Comparison of ENCODE assay signal across 8 cellular contexts in the genomic region with DNA sequence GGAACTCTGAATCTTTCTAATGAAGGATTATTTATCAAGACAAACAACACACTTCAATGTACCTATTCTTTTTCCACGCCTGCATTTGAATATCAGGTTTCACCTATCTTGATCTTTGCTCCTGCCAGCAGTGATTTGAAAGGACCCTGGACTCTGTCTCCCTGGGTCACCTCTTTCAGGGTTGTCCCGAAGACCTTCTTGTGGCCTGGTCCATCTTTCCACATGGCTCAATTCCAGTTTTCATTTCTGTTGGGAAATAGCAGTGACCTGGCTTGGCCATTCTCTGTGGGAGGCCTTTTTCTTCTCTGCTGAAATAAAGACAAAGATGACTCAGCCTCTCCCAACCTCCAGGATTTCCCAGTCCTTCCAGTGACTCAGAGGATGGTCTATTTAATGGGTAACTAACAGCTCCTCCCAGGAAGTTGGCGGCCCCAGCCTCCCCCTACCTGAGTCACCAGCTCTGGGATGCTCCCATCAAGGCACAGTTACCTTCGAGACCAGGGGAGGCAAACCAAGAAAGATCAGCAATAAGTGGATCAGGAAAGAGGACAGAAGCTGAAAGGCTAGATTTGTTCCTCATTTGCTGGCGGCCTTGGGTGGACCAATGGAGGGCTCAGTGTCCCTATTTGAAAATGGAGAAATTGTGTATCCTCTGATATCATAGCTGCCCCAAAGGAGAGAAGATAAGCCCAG. TPM values are rescaled to one million over a fixed set of nuclear protein-coding genes. Genes with fewer than 3 reads are reported as not detected.
DNase-seq lines count a peak whose midpoint lies in the region; ATAC-seq and TF ChIP-seq lines count a peak whose summit lies in the region.
"Had no signal": no experiment of that assay in that cellular context is flagged by ENCODE, and none has a peak within 500 bp of the region (broad histone marks: within the 10 kb centered on the region; RNA-seq: fewer than 3 reads in every experiment).

No MANE protein-coding gene starts in this region.

- H3K4me1 Mint-ChIP-seq in H9, result peaks cover 22 to 23% of the 10 kb centered on the region in 2 experiments

- H3K4me2 ChIP-seq in H9 (ENCODE audit: insufficient read depth, insufficient read length, low read length), result no peak overlapping the region
- H3K4me2 ChIP-seq in OCI-LY3 (ENCODE audit: low read length), result peak overlapping the region; percentile 69

- H3K36me3 Mint-ChIP-seq in H9 (ENCODE audit: insufficient read depth in 1 of 3, low read depth in 3 of 3), result no peaks in the 10 kb centered on the region
- H3K36me3 Mint-ChIP-seq: brain had no signal

- H3K4ac ChIP-seq in H9 (ENCODE audit: low read depth, low read length), result no peak overlapping the region

- no peak overlapping the region for H3K14ac ChIP-seq in H9 (ENCODE audit: insufficient read depth, low read length)

- no peak overlapping the region for H2BK15ac ChIP-seq in H9 (ENCODE audit: low read depth, low read length)

- H4K8ac ChIP-seq in H9 (replicated peaks; ENCODE audit: insufficient read length, low read depth, low read length), result no peak overlapping the region

- no peaks in the 10 kb centered on the region for H3K79me2 ChIP-seq in H9 (ENCODE audit: insufficient read depth, low read length)
- no peaks in the 10 kb centered on the region for H3K79me2 ChIP-seq in OCI-LY3 (ENCODE audit: low read length)

- H2BK120ac ChIP-seq in H9 (ENCODE audit: low read depth, low read length, poor library complexity, severe bottlenecking), result no peak overlapping the region

- H3K9ac ChIP-seq in H9 (ENCODE audit: extremely low read depth, insufficient read length, low read length), result no peak overlapping the region
- H3K9ac ChIP-seq in OCI-LY3 (ENCODE audit: low read length), result no peak overlapping the region

- H4K5ac ChIP-seq in H9 (ENCODE audit: insufficient read length, low read depth, low read length), result no peak overlapping the region

- no peak overlapping the region for H4K91ac ChIP-seq in H9 (ENCODE audit: insufficient read length, low read depth, low read length)

- WGBS in H9 (ENCODE audit: extremely low coverage, insufficient read length, low lambda C conversion rate), result no CpG with 5 or more reads among the region's 5 CpGs

- TF ChIP-seq CTCF in H9 (conservative IDR thresholded peaks at IDR 0.05), result no peak
- TF ChIP-seq CTCF in OCI-LY3 (IDR thresholded peaks at IDR 0.05; ENCODE audit: low read depth, low read length), result no peak

- no peak for ATAC-seq in GM18909 (IDR thresholded peaks at IDR 0.05; ENCODE audit: poor library complexity, unreplicated experiment)
- no peak for ATAC-seq in GM19467 (IDR thresholded peaks at IDR 0.05; ENCODE audit: unreplicated experiment)

- no peak overlapping the region for H2AK5ac ChIP-seq in H9 (ENCODE audit: insufficient read length, low read length)

- H4K20me1 ChIP-seq in H9 (ENCODE audit: control insufficient read depth, insufficient read depth, insufficient read length) (no peaks in the 10 kb centered on the region), OCI-LY3 (ENCODE audit: insufficient read depth, low read length) (no peaks in the 10 kb centered on the region)

- H2BK20ac ChIP-seq in H9 (ENCODE audit: low read depth, low read length, poor library complexity, severe bottlenecking), result no peak overlapping the region

- H3K27me3 Mint-ChIP-seq in H9 (ENCODE audit: low read depth), result peaks cover 1% of the 10 kb centered on the region

- H3K9me3 ChIP-seq in H9 (ENCODE audit: control insufficient read depth, low read depth, low read length) (no peaks in the 10 kb centered on the region), OCI-LY3 (ENCODE audit: insufficient read depth, low read length) (no peaks in the 10 kb centered on the region)

- no peaks in the 10 kb centered on the region for H3K23me2 ChIP-seq in H9 (ENCODE audit: insufficient read length, low read depth, low read length, poor library complexity, severe bottlenecking)

- no peak overlapping the region for H3T11ph ChIP-seq in H9 (ENCODE audit: low read length)

- H3K23ac ChIP-seq in H9 (ENCODE audit: insufficient read length, low read depth, low read length), result no peak overlapping the region

- no peak overlapping the region for H2BK5ac ChIP-seq in H9 (ENCODE audit: insufficient read length, low read length)

- peak overlapping the region in 2 of 3 experiments; percentile 62 to 70; a peak in 2 of 7 replicates for H3K27ac Mint-ChIP-seq in H9

- no peaks in the 10 kb centered on the region for H3K9me3 Mint-ChIP-seq in H9
- H3K9me3 Mint-ChIP-seq: brain had no signal

- H3K79me1 ChIP-seq in H9 (ENCODE audit: insufficient read depth, low read depth, low read length, poor library complexity, severe bottlenecking), result no peaks in the 10 kb centered on the region

- H3K4me3 Mint-ChIP-seq in H9, result no peak overlapping the region
- H3K4me3 Mint-ChIP-seq: brain had no signal

- H2BK12ac ChIP-seq in H9 (ENCODE audit: insufficient read length, low read depth, low read length), result no peak overlapping the region

- no peaks in the 10 kb centered on the region; the same call in 1 of the 2 replicates for H3K4me1 ChIP-seq in H9 (ENCODE audit: insufficient read depth, low read length)
- peaks cover 13% of the 10 kb centered on the region for H3K4me1 ChIP-seq in OCI-LY3 (ENCODE audit: low read length)

- no peak overlapping the region for H2AFZ ChIP-seq in H9 (ENCODE audit: low read length)
- H2AFZ ChIP-seq in OCI-LY3 (ENCODE audit: low read depth, low read length), result no peak overlapping the region

- H3K36me3 ChIP-seq in OCI-LY3 (replicated peaks; ENCODE audit: low read depth, low read length), result no peaks in the 10 kb centered on the region

- H3K27ac ChIP-seq in H9 (ENCODE audit: insufficient read length, low read depth, low read length) (no peak overlapping the region), OCI-LY3 (ENCODE audit: low read length) (no peak overlapping the region)

- H3K4me3 ChIP-seq in OCI-LY3 (ENCODE audit: low read length), result peak overlapping the region; percentile 52
- no peak overlapping the region for H3K4me3 ChIP-seq in skeletal muscle cell (ENCODE audit: low read depth, low read length)

- no peak overlapping the region for H3K56ac ChIP-seq in H9 (ENCODE audit: insufficient read length, low read depth, low read length)

- DNase-seq in H9 (peak; percentile 52), fibroblast of peridontal ligament (ENCODE audit: extremely low read depth) (peak; percentile 97), skeletal muscle cell (ENCODE audit: low read depth) (peak; percentile 95), NCI-H1105 (lab: John Stamatoyannopoulos, UW) (no peak)

- no peak overlapping the region for H3K18ac ChIP-seq in H9 (ENCODE audit: insufficient read length, low read depth, low read length)

- H3K27me3 ChIP-seq in H9 (ENCODE audit: insufficient read depth, low read length) (no peaks in the 10 kb centered on the region), OCI-LY3 (ENCODE audit: low read depth, low read length) (peaks cover 40% of the 10 kb centered on the region)

RNA-seq across cellular contexts. Expression of gene SMOX, which starts 13.1 kb away (rescaled TPM):
- 7.4 and 10.3 TPM in 2 replicates for total RNA-seq in H9 (2021)
